20 cellular contexts compared by ENCODE assay signal in the genomic region with DNA sequence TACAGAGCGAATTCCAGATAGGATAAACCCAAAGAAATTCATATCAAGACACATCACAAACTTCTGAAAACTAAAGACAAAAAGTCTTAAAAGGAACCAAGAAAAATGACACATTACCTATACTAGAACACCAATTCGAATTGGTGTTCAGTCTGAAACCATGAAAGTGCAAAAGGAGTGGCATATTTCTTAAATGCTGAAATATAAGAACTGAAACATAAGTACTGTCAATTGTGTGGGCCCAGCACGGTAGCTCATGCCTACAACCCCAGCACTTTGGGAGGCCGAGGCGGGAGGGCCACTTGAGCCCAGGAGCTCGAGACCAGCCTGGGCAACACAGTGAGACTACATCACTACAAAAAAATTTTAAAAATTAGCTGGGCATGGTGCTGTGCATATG.
"Had no signal": no experiment of that assay in that cellular context is flagged by ENCODE, and none has a peak within 500 bp of the region (broad histone marks: within the 10 kb centered on the region; RNA-seq: fewer than 3 reads in every experiment).

No MANE protein-coding gene starts in this region.

- H3K36me3 ChIP-seq: adrenal gland, esophagus squamous epithelium, transverse colon had no signal

- H3K9me3 Mint-ChIP-seq: activated naive CD4-positive, alpha-beta T cell treated with anti-CD3 and anti-CD28 coated beads, Interleukin-2, amount 50 U/mL, for 72 hours; immature natural killer cell had no signal

- H3K27me3 ChIP-seq: adrenal gland, esophagus squamous epithelium, transverse colon had no signal

- ATAC-seq: activated CD4-positive, CD25-positive, alpha-beta regulatory T cell treated with anti-CD3 and anti-CD28 coated beads, Interleukin-2, amount 50 U/mL, for 24 hours; activated naive CD4-positive, alpha-beta T cell treated with anti-CD3 and anti-CD28 coated beads, Interleukin-2, amount 50 U/mL, for 72 hours; stimulated activated naive CD8-positive, alpha-beta T cell treated with anti-CD3 and anti-CD28 coated beads, Interleukin-15, Interleukin-2, amounts not matched to agents 100 U/mL and 50 U/mL, for 24 hours had no signal

- H3K9me3 ChIP-seq: adrenal gland, esophagus squamous epithelium, transverse colon had no signal

- H3K4me3 ChIP-seq: adrenal gland, esophagus squamous epithelium, transverse colon had no signal

- DNase-seq: activated CD4-positive, alpha-beta T cell treated with anti-CD3 and anti-CD28 coated beads, Interleukin-2, amount 50 U/mL, for 1 hour; activated gamma-delta T cell treated with Interleukin-2 at 50 U/mL for 16 hours; adrenal gland; cerebellar nuclear complex; cortex of kidney; effector memory CD4-positive, alpha-beta T cell; esophagus squamous epithelium; immature natural killer cell; occipital lobe; retina; stimulated activated CD4-positive, alpha-beta T cell treated with anti-CD3 and anti-CD28 coated beads, Interleukin-12 subunit alpha, Interleukin-12 subunit beta, amount 100 ng/mL, for 4 hours; stimulated activated CD4-positive, alpha-beta T cell treated with anti-CD3 and anti-CD28 coated beads, Interleukin-1b, Interleukin-23, amount 100 ng/mL, for 48 hours; stimulated activated CD8-positive, alpha-beta memory T cell treated with anti-CD3 and anti-CD28 coated beads, Interleukin-4, amount 100 ng/mL, for 48 hours; stimulated activated naive CD8-positive, alpha-beta T cell treated with anti-CD3 and anti-CD28 coated beads, Interleukin-15, Interleukin-2, amounts not matched to agents 100 U/mL and 50 U/mL, for 24 hours; substantia nigra; T-helper 1 cell; T-helper 9 cell; transverse colon had no signal

- H3K4me3 Mint-ChIP-seq: immature natural killer cell had no signal

- H3K27ac ChIP-seq: adrenal gland, esophagus squamous epithelium, transverse colon had no signal
